In genomic region chr16:14501331-14502255, GRCh38 we compare ENCODE assay signal across 8 cellular contexts.
A peak's percentile ranks its signal among the peaks of the same experiment; 100 is the strongest.
DNase-seq lines count a peak whose midpoint lies in the region; ATAC-seq and TF ChIP-seq lines count a peak whose summit lies in the region.

No MANE protein-coding gene starts in this region.

- TF ChIP-seq POLR2A in uterus (IDR thresholded peaks at IDR 0.05) = no peak

- TF ChIP-seq CTCF in AG09309 (IDR thresholded peaks at IDR 0.05; ENCODE audit: control insufficient read depth, insufficient read depth, low read depth, low read length, missing control alignments) (no peak), uterus (IDR thresholded peaks at IDR 0.05) (no peak)

- no peak for ATAC-seq in GM19035 (IDR thresholded peaks at IDR 0.05; ENCODE audit: unreplicated experiment)

- no peak overlapping the region for H3K4me3 ChIP-seq in AG09309 (ENCODE audit: control insufficient read depth, low read depth, low read length)
- H3K4me3 ChIP-seq in uterus = no peak overlapping the region

- H3K27ac ChIP-seq in uterus = peak overlapping the region; percentile 50 to 62

- H3K27me3 ChIP-seq in uterus = no peaks in the 10 kb centered on the region

- no peaks in the 10 kb centered on the region for H3K36me3 ChIP-seq in uterus

- intact Hi-C loops in uterus (cut with DNase I; ENCODE audit: low total_unique reads) = no loop called here

- DNase-seq in AG09309 (ENCODE audit: low read depth) = peak; percentile 88
- DNase-seq in HT-29 (ENCODE audit: low spot score) = peak; percentile 82
- DNase-seq in RPMI7951 (ENCODE audit: low read depth) = peak; percentile 95
- peak; percentile 64 for DNase-seq in epidermal melanocyte (ENCODE audit: insufficient read length, low spot score)
- peak; percentile 86 for DNase-seq in medulla oblongata (ENCODE audit: extremely low spot score)
- peak; percentile 91 to 94 for DNase-seq in uterus
- no peak for DNase-seq in activated CD8-positive, alpha-beta memory T cell treated with anti-CD3 and anti-CD28 coated beads for 24 hours

- no peaks in the 10 kb centered on the region for H3K9me3 ChIP-seq in uterus

- peaks cover 2 to 3% of the 10 kb centered on the region in 2 donors for H3K4me1 ChIP-seq in uterus
